Comparison of ENCODE assay signal across 20 cellular contexts in the genomic region with DNA sequence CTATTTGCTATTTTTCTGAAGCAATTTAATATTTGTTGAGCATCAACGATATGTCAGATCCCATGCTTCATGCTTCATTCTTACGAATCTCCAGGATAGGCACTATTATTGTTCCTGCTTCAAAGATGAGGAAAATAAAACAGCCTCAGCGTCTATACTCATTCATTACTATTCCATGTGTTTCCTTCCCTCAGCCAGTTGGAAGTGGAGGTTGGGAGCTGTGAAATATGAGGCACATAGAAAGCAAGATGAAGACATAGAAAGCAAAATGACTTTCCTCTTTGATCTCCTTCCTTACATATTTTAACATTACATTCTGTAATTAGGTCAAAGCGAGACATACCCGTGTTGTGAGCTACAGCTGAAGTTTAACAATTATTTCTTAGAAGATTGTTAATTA.
DNase-seq lines count a peak whose midpoint lies in the region; ATAC-seq and TF ChIP-seq lines count a peak whose summit lies in the region.
"Had no signal": no experiment of that assay in that cellular context is flagged by ENCODE, and none has a peak within 500 bp of the region (broad histone marks: within the 10 kb centered on the region; RNA-seq: fewer than 3 reads in every experiment).

No MANE protein-coding gene starts in this region.

- no peak overlapping the region for H4K8ac ChIP-seq in H9 (replicated peaks; ENCODE audit: insufficient read length, low read depth, low read length)

- no peaks in the 10 kb centered on the region for H4K20me1 ChIP-seq in H9 (ENCODE audit: control insufficient read depth, insufficient read depth, insufficient read length)

- no peaks in the 10 kb centered on the region for H3K23me2 ChIP-seq in H9 (ENCODE audit: insufficient read length, low read depth, low read length, poor library complexity, severe bottlenecking)

- no peaks in the 10 kb centered on the region for H3K27me3 ChIP-seq in H9 (ENCODE audit: insufficient read depth, low read length)
- H3K27me3 ChIP-seq in dorsolateral prefrontal cortex, result no peaks in the 10 kb centered on the region
- H3K27me3 ChIP-seq: foreskin keratinocyte, sigmoid colon, SJCRH30, tibial nerve had no signal

- no peak overlapping the region for H3T11ph ChIP-seq in H9 (ENCODE audit: low read length)

- no peaks in the 10 kb centered on the region for H3K79me1 ChIP-seq in H9 (ENCODE audit: insufficient read depth, low read depth, low read length, poor library complexity, severe bottlenecking)

- no peak overlapping the region for H3K14ac ChIP-seq in H9 (ENCODE audit: insufficient read depth, low read length)

- H3K9me3 Mint-ChIP-seq in activated CD4-positive, alpha-beta memory T cell treated with anti-CD3 and anti-CD28 coated beads for 36 hours, result no peaks in the 10 kb centered on the region
- H3K9me3 Mint-ChIP-seq in activated CD4-positive, alpha-beta memory T cell treated with anti-CD3 and anti-CD28 coated beads, Interleukin-2, amount 10 ng/mL, durations not matched to agents 7 days and 5 days, result no peaks in the 10 kb centered on the region
- H3K9me3 Mint-ChIP-seq in H9 (no peaks in the 10 kb centered on the region), neural crest cell (no peaks in the 10 kb centered on the region)

- peaks cover 54% of the 10 kb centered on the region for H3K36me3 Mint-ChIP-seq in activated CD4-positive, alpha-beta memory T cell treated with anti-CD3 and anti-CD28 coated beads for 36 hours
- H3K36me3 Mint-ChIP-seq in activated CD4-positive, alpha-beta memory T cell treated with anti-CD3 and anti-CD28 coated beads, Interleukin-2, amount 10 ng/mL, durations not matched to agents 7 days and 5 days (ENCODE audit: low read depth), result peaks cover 66% of the 10 kb centered on the region
- H3K36me3 Mint-ChIP-seq in H9 (ENCODE audit: insufficient read depth in 1 of 3, low read depth in 3 of 3), result peaks cover 3 to 6% (median 5%) of the 10 kb centered on the region in 3 experiments; a peak in 3 of 7 replicates
- H3K36me3 Mint-ChIP-seq in neural crest cell (ENCODE audit: low read depth), result peaks cover 4% of the 10 kb centered on the region

- DNase-seq in activated CD4-positive, alpha-beta memory T cell treated with anti-CD3 and anti-CD28 coated beads for 36 hours, result no peak
- DNase-seq in activated CD4-positive, alpha-beta memory T cell treated with anti-CD3 and anti-CD28 coated beads, Interleukin-2, amount 10 ng/mL, durations not matched to agents 7 days and 5 days, result no peak
- no peak for DNase-seq in H9
- DNase-seq in dorsolateral prefrontal cortex, result no peak
- no peak for DNase-seq in neural crest cell (ENCODE audit: low read depth, low spot score)
- no peak for DNase-seq in glomerular visceral epithelial cell (ENCODE audit: extremely low spot score)
- no peak for DNase-seq in NCI-H345 (lab: John Stamatoyannopoulos, UW)
- DNase-seq: ACHN; activated CD8-positive, alpha-beta memory T cell treated with anti-CD3 and anti-CD28 coated beads for 24 hours; Calu3; caudate nucleus; foreskin keratinocyte; GDM1; NCI-H187 treated with DMSO at 0.1 percent for 48 hours; NCI-H510A treated with DMSO at 0.1 percent for 48 hours; sigmoid colon; SJCRH30 had no signal

- H3K79me2 ChIP-seq in H9 (ENCODE audit: insufficient read depth, low read length), result no peaks in the 10 kb centered on the region

- WGBS in H9 (ENCODE audit: extremely low coverage, insufficient read length, low lambda C conversion rate), result no CpG with 5 or more reads among the region's 5 CpGs

- no peak overlapping the region for H2BK12ac ChIP-seq in H9 (ENCODE audit: insufficient read length, low read depth, low read length)

- no peak overlapping the region for H3K4me3 Mint-ChIP-seq in activated CD4-positive, alpha-beta memory T cell treated with anti-CD3 and anti-CD28 coated beads for 36 hours
- H3K4me3 Mint-ChIP-seq in activated CD4-positive, alpha-beta memory T cell treated with anti-CD3 and anti-CD28 coated beads, Interleukin-2, amount 10 ng/mL, durations not matched to agents 7 days and 5 days, result no peak overlapping the region
- H3K4me3 Mint-ChIP-seq in H9 (no peak overlapping the region), neural crest cell (no peak overlapping the region)

- no peak for ATAC-seq in HG03196 (IDR thresholded peaks at IDR 0.05; ENCODE audit: unreplicated experiment)
- ATAC-seq: foreskin keratinocyte, HCT116 had no signal

- H3K18ac ChIP-seq in H9 (ENCODE audit: insufficient read length, low read depth, low read length), result no peak overlapping the region

- TF ChIP-seq CTCF in H9 (conservative IDR thresholded peaks at IDR 0.05) (no peak), dorsolateral prefrontal cortex (IDR thresholded peaks at IDR 0.05 in 54 of 56, conservative IDR thresholded peaks at IDR 0.05 in 2 of 56; ENCODE audit: low read depth in 1 of 56, partially characterized antibody in 56 of 56) (no peak), neural crest cell (conservative IDR thresholded peaks at IDR 0.05) (no peak)

- H3K9ac ChIP-seq in H9 (ENCODE audit: extremely low read depth, insufficient read length, low read length), result no peak overlapping the region

- CTCF ChIA-PET in activated CD4-positive, alpha-beta memory T cell treated with anti-CD3 and anti-CD28 coated beads for 36 hours (lab: Charles Lee), result interaction anchor here (1.1 to 1.4 kb wide), 6 partner anchors 22 to 296 kb away, joined by 3 to 5 read pairs (median 3); no protein-coding TSS in a partner anchor
- CTCF ChIA-PET in activated CD4-positive, alpha-beta memory T cell treated with anti-CD3 and anti-CD28 coated beads, Interleukin-2, amount 10 ng/mL, durations not matched to agents 7 days and 5 days (lab: Charles Lee), result interaction anchor here (1.2 to 1.6 kb wide), 4 partner anchors 22 to 295 kb away, joined by 3 to 8 read pairs (median 4); no protein-coding TSS in a partner anchor

- POLR2A ChIA-PET in activated CD4-positive, alpha-beta memory T cell treated with anti-CD3 and anti-CD28 coated beads for 36 hours (lab: Charles Lee), result interaction anchor here (1.0 to 2.9 kb wide), 3 partner anchors 12 to 17 kb away, joined by 4 to 10 read pairs (median 5); no protein-coding TSS in a partner anchor
- POLR2A ChIA-PET in activated CD4-positive, alpha-beta memory T cell treated with anti-CD3 and anti-CD28 coated beads, Interleukin-2, amount 10 ng/mL, durations not matched to agents 7 days and 5 days (lab: Charles Lee), result interaction anchor here (0.6 to 2.2 kb wide), 5 partner anchors 10 to 15 kb away, joined by 3 to 14 read pairs (median 6); no protein-coding TSS in a partner anchor

- H3K23ac ChIP-seq in H9 (ENCODE audit: insufficient read length, low read depth, low read length), result no peak overlapping the region

- peaks cover 24% of the 10 kb centered on the region for H3K4me1 ChIP-seq in H9 (ENCODE audit: insufficient read depth, low read length)
- H3K4me1 ChIP-seq: foreskin keratinocyte, SJCRH30 had no signal

- H4K91ac ChIP-seq in H9 (ENCODE audit: insufficient read length, low read depth, low read length), result no peak overlapping the region

- H2BK15ac ChIP-seq in H9 (ENCODE audit: low read depth, low read length), result no peak overlapping the region

- no peak overlapping the region for H3K4me3 ChIP-seq in dorsolateral prefrontal cortex
- H3K4me3 ChIP-seq: sigmoid colon, SJCRH30, tibial nerve had no signal

- no peak overlapping the region for H4K5ac ChIP-seq in H9 (ENCODE audit: insufficient read length, low read depth, low read length)

- no peak overlapping the region for H2AK5ac ChIP-seq in H9 (ENCODE audit: insufficient read length, low read length)

- peaks cover 91% of the 10 kb centered on the region for H3K4me1 Mint-ChIP-seq in activated CD4-positive, alpha-beta memory T cell treated with anti-CD3 and anti-CD28 coated beads for 36 hours (ENCODE audit: low read depth)
- H3K4me1 Mint-ChIP-seq in activated CD4-positive, alpha-beta memory T cell treated with anti-CD3 and anti-CD28 coated beads, Interleukin-2, amount 10 ng/mL, durations not matched to agents 7 days and 5 days, result peaks cover 71% of the 10 kb centered on the region
- peaks cover 50 to 56% of the 10 kb centered on the region in 2 experiments for H3K4me1 Mint-ChIP-seq in H9
- H3K4me1 Mint-ChIP-seq in neural crest cell, result peaks cover 86% of the 10 kb centered on the region

- H2BK120ac ChIP-seq in H9 (ENCODE audit: low read depth, low read length, poor library complexity, severe bottlenecking), result no peak overlapping the region

- no peaks in the 10 kb centered on the region for H3K27me3 Mint-ChIP-seq in activated CD4-positive, alpha-beta memory T cell treated with anti-CD3 and anti-CD28 coated beads for 36 hours
- no peaks in the 10 kb centered on the region for H3K27me3 Mint-ChIP-seq in activated CD4-positive, alpha-beta memory T cell treated with anti-CD3 and anti-CD28 coated beads, Interleukin-2, amount 10 ng/mL, durations not matched to agents 7 days and 5 days
- H3K27me3 Mint-ChIP-seq in H9 (ENCODE audit: low read depth) (no peaks in the 10 kb centered on the region), neural crest cell (ENCODE audit: low read depth) (no peaks in the 10 kb centered on the region)

- H2BK20ac ChIP-seq in H9 (ENCODE audit: low read depth, low read length, poor library complexity, severe bottlenecking), result no peak overlapping the region

- no peak overlapping the region for H2AFZ ChIP-seq in H9 (ENCODE audit: low read length)

- H3K27ac ChIP-seq in H9 (ENCODE audit: insufficient read length, low read depth, low read length) (peak overlapping the region; percentile 13), dorsolateral prefrontal cortex (peak overlapping the region in 32 of 59 donors; percentile 2 to 63 (median 22))
- H3K27ac ChIP-seq: foreskin keratinocyte, SJCRH30 had no signal

- H2BK5ac ChIP-seq in H9 (ENCODE audit: insufficient read length, low read length), result no peak overlapping the region

- H3K27ac Mint-ChIP-seq in activated CD4-positive, alpha-beta memory T cell treated with anti-CD3 and anti-CD28 coated beads for 36 hours, result peak overlapping the region; percentile 79
- no peak overlapping the region for H3K27ac Mint-ChIP-seq in activated CD4-positive, alpha-beta memory T cell treated with anti-CD3 and anti-CD28 coated beads, Interleukin-2, amount 10 ng/mL, durations not matched to agents 7 days and 5 days
- no peak overlapping the region; a peak in 1 of 7 replicates for H3K27ac Mint-ChIP-seq in H9
- peak overlapping the region; percentile 48 for H3K27ac Mint-ChIP-seq in neural crest cell (ENCODE audit: unreplicated experiment)

- H3K56ac ChIP-seq in H9 (ENCODE audit: insufficient read length, low read depth, low read length), result no peak overlapping the region

- no peaks in the 10 kb centered on the region for H3K9me3 ChIP-seq in H9 (ENCODE audit: control insufficient read depth, low read depth, low read length)
- H3K9me3 ChIP-seq: sigmoid colon, SJCRH30, tibial nerve had no signal

- H3K4me2 ChIP-seq in H9 (ENCODE audit: insufficient read depth, insufficient read length, low read length), result no peak overlapping the region

- no peak overlapping the region for H3K4ac ChIP-seq in H9 (ENCODE audit: low read depth, low read length)

- intact Hi-C loops in activated CD4-positive, alpha-beta memory T cell treated with anti-CD3 and anti-CD28 coated beads for 36 hours (cut with micrococcal nuclease), result loop anchor here (1.0 kb wide), 1 partner anchor 8 kb away; no protein-coding TSS in a partner anchor
- intact Hi-C loops in dorsolateral prefrontal cortex (cut with DNase I), result loop anchor here in 1 of 2 donors (10.0 kb wide), 2 partner anchors 57 to 127 kb away; a partner anchor contains a TSS

Comparison
In these comparisons a context has a peak if more than half of its experiments do, and no peak if none do; other contexts are left out.
1. H3K27ac Mint-ChIP-seq: peak in activated CD4-positive, alpha-beta memory T cell treated with anti-CD3 and anti-CD28 coated beads for 36 hours (single experiment) and neural crest cell (single experiment); none in activated CD4-positive, alpha-beta memory T cell treated with anti-CD3 and anti-CD28 coated beads, Interleukin-2, amount 10 ng/mL, durations not matched to agents 7 days and 5 days (single experiment) and H9 (0 of 3).